Comparison of ENCODE assay signal across 19 cellular contexts in the genomic region with DNA sequence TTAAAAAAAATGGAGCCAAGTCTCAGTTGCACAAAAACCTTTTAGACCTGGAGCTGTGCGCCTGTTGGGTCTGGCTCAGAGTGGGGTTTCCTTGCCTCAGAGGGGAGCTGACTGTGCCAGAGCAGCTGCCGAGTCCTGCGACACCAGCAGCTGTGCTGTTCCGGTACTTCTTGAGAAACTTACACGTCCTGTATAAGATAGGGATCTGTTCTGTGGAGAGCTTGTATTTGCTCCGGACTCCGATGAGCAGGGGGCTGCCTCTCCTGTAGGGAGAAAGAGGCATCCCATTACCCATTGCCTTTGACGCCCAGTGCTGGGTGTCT. TPM values are rescaled to one million over a fixed set of nuclear protein-coding genes. Genes with fewer than 3 reads are reported as not detected.
DNase-seq lines count a peak whose midpoint lies in the region; ATAC-seq and TF ChIP-seq lines count a peak whose summit lies in the region.
"Had no signal": no experiment of that assay in that cellular context is flagged by ENCODE, and none has a peak within 500 bp of the region (broad histone marks: within the 10 kb centered on the region; RNA-seq: fewer than 3 reads in every experiment).

No MANE protein-coding gene starts in this region.

- peaks cover 19% of the 10 kb centered on the region for H3K4me1 Mint-ChIP-seq in nephron
- H3K4me1 Mint-ChIP-seq: CD14-positive monocyte, IgD-negative memory B cell had no signal

- intact Hi-C loops in left ventricle myocardium superior (cut with micrococcal nuclease) (no loop called here), right cardiac atrium (cut with DNase I) (loop anchor here in 1 of 4 donors (10.0 kb wide), 1 partner anchor 200 kb away; no protein-coding TSS in a partner anchor)

- no peaks in the 10 kb centered on the region for H3K9me3 ChIP-seq in right cardiac atrium (ENCODE audit: control insufficient read depth, low read length)

- ATAC-seq in left ventricle myocardium superior = peak; percentile 68
- no peak for ATAC-seq in right cardiac atrium
- no peak for ATAC-seq in GM21786 (IDR thresholded peaks at IDR 0.05; ENCODE audit: unreplicated experiment)

- DNase-seq in left ventricle myocardium superior = no peak
- no peak for DNase-seq in right cardiac atrium
- DNase-seq in coronary artery (ENCODE audit: low spot score) = no peak
- DNase-seq in ACHN = no peak
- no peak for DNase-seq in C1 segment of cervical spinal cord (lab: John Stamatoyannopoulos, UW)
- DNase-seq: COR-L47, EL, Kasumi-1, MM.1S, NCI-H1105, NCI-H1694, NCI-H2227 treated with DMSO at 0.1 percent for 48 hours, NCI-H526, SHP77 treated with DMSO at 0.1 percent for 48 hours had no signal

- H3K27ac ChIP-seq in right cardiac atrium (ENCODE audit: low read length) (no peak overlapping the region), cingulate gyrus (ENCODE audit: low read depth, low read length) (peak overlapping the region; percentile 95), coronary artery (no peak overlapping the region)

- 77% methylated on average over 8 of the region's 8 CpGs for whole genome bisulfite sequencing in right cardiac atrium

- peaks cover 6% of the 10 kb centered on the region for H3K27me3 Mint-ChIP-seq in nephron (ENCODE audit: low read depth)
- H3K27me3 Mint-ChIP-seq: IgD-negative memory B cell had no signal

- in situ Hi-C loops in ACHN (cut with HindIII; ENCODE audit: low pct_ligation_motif_present, low pct_unique_long_range_greater_than_20kb, low sequenced_read_pairs) = no loop called here

- H3K9me3 Mint-ChIP-seq in nephron = no peaks in the 10 kb centered on the region
- H3K9me3 Mint-ChIP-seq: IgD-negative memory B cell had no signal

- no peaks in the 10 kb centered on the region for H3K27me3 ChIP-seq in right cardiac atrium (ENCODE audit: control insufficient read depth, insufficient read depth)

- no peak overlapping the region for H3K4me3 ChIP-seq in right cardiac atrium (ENCODE audit: low read length)
- H3K4me3 ChIP-seq in coronary artery = no peak overlapping the region

- TF ChIP-seq CTCF in nephron (IDR thresholded peaks at IDR 0.05; ENCODE audit: unreplicated experiment in 3 of 3) (no peak), coronary artery (IDR thresholded peaks at IDR 0.05) (no peak)

- H3K4me3 Mint-ChIP-seq in nephron = no peak overlapping the region
- H3K4me3 Mint-ChIP-seq: IgD-negative memory B cell had no signal

- H3K27ac Mint-ChIP-seq in nephron = peak overlapping the region; percentile 19 to 63 (median 56)
- H3K27ac Mint-ChIP-seq: CD14-positive monocyte had no signal

- H3K4me1 ChIP-seq in right cardiac atrium (ENCODE audit: control insufficient read depth, insufficient read depth, low read length) = no peaks in the 10 kb centered on the region

- H3K36me3 Mint-ChIP-seq in nephron (ENCODE audit: low read depth) = peaks cover 23% of the 10 kb centered on the region
- H3K36me3 Mint-ChIP-seq: CD14-positive monocyte, IgD-negative memory B cell had no signal

RNA-seq across cellular contexts. Expression of a gene that starts 28.5 kb away (rescaled TPM):
- total RNA-seq in left ventricle myocardium superior = 15.3 TPM
- total RNA-seq in right cardiac atrium = 10 to 100 TPM in 1 of 4 donors, 1 to 10 TPM in 3; 2.3 to 25.6 (median 7.0) TPM
- polyA plus RNA-seq in right cardiac atrium = 5.7 TPM
- polyA plus RNA-seq: CD14-positive monocyte had no signal

RNA-seq across cellular contexts. Expression of a gene that starts 32.7 kb away (rescaled TPM):
- 46.5 TPM for total RNA-seq in left ventricle myocardium superior
- 10 to 100 TPM; 43.6 to 47.4 (median 46.1) TPM for total RNA-seq in right cardiac atrium
- polyA plus RNA-seq in right cardiac atrium = 20.1 TPM
